14 cellular contexts compared by ENCODE assay signal in genomic region chr4:19187104-19187503, GRCh38.
"Had no signal": no experiment of that assay in that cellular context is flagged by ENCODE, and none has a peak within 500 bp of the region (broad histone marks: within the 10 kb centered on the region; RNA-seq: fewer than 3 reads in every experiment).

No MANE protein-coding gene starts in this region.

- H3K27ac ChIP-seq: coronary artery, vagina had no signal

- DNase-seq: activated CD4-positive, alpha-beta T cell treated with anti-CD3 and anti-CD28 coated beads for 1 hour; activated CD4-positive, alpha-beta T cell treated with anti-CD3 and anti-CD28 coated beads, Interleukin-2, amount 50 U/mL, for 48 hours; activated gamma-delta T cell; activated T-cell treated with anti-CD3 and anti-CD28 coated beads, Interleukin-2, amount 50 U/mL, for 4 hours; anterior cingulate cortex; effector CD4-positive, alpha-beta T cell; left cardiac atrium; mammary epithelial cell; nephron progenitor cell; stimulated activated CD4-positive, alpha-beta T cell treated with anti-CD3 and anti-CD28 coated beads, Interleukin-4, amount 100 ng/mL, for 24 hours; T-helper 9 cell had no signal

- H3K27ac Mint-ChIP-seq: activated naive CD8-positive, alpha-beta T cell; nephron progenitor cell had no signal

- H3K4me3 Mint-ChIP-seq: activated naive CD8-positive, alpha-beta T cell; activated T-cell treated with anti-CD3 and anti-CD28 coated beads, Interleukin-2, amount 50 U/mL, for 4 hours; nephron progenitor cell had no signal

- H3K4me1 ChIP-seq: vagina had no signal

- H3K4me1 Mint-ChIP-seq: nephron progenitor cell had no signal

- H3K36me3 Mint-ChIP-seq: activated naive CD8-positive, alpha-beta T cell had no signal

- H3K9me3 ChIP-seq: vagina had no signal

- H3K27me3 ChIP-seq: vagina had no signal

- ATAC-seq: activated T-cell treated with anti-CD3 and anti-CD28 coated beads, Interleukin-2, amount 50 U/mL, for 4 hours; left cardiac atrium had no signal

- H3K4me3 ChIP-seq: coronary artery, vagina had no signal

- H3K27me3 Mint-ChIP-seq: activated naive CD8-positive, alpha-beta T cell had no signal

- H3K36me3 ChIP-seq: vagina had no signal
